Comparison of ENCODE assay signal across 7 cellular contexts in the genomic region with DNA sequence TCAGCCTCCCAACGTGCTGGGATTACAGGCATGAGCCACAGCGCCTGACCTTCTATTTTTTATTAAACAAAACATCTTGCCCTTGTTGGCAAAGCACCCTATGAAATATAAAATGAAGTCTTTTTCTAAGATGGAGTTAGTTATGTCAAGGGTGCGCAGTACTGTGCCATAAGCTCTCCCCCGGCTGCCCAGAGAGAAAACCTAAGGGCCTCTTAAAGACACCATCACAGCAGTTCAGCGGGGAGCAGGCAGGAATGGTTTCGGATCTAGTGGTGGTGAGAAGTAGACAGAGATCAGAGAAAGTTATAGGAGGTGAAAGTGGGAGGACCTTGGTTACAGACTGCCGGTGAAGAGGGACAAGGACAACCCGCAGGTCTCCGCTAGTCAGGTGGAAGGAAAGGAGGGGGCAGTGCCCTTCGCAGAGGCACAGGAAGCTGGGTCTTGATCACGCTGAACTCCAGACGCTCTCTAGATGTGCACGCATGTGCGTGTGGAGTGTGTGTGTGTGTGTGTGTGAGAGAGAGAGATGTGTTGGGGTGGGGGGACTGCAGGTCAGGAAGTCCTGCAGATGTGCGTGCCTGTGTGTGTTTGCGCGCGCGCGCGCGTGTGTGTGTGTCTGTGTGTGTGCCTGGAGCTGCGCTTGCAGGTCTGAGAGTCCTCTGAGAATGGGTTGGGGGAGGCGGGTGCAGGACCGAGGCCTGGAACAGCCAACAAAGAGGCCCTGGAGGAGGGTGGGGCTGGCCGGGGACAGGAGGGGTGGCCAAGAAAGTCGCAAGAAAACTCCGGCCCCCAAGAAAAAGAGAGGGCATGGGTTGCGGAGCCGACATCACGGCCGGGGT.
DNase-seq lines count a peak whose midpoint lies in the region; ATAC-seq lines count a peak whose summit lies in the region.

No MANE protein-coding gene starts in this region.

- peak; percentile 35 for ATAC-seq in GM18511 (IDR thresholded peaks at IDR 0.05; ENCODE audit: unreplicated experiment)

- peak; percentile 12 for DNase-seq in NCI-H1417 treated with DMSO at 0.1 percent for 48 hours (lab: John Stamatoyannopoulos, UW)
- peak; percentile 51 for DNase-seq in activated CD4-positive, alpha-beta T cell treated with anti-CD3 and anti-CD28 coated beads for 1 hour
- peak; percentile 46 for DNase-seq in dedifferentiated amniotic fluid mesenchymal stem cell (ENCODE audit: extremely low spot score)
- DNase-seq in medulla oblongata (ENCODE audit: extremely low spot score) = peak; percentile 50
- peak; percentile 22 for DNase-seq in stimulated activated CD8-positive, alpha-beta memory T cell treated with anti-CD3 and anti-CD28 coated beads, Interleukin-15, amount 100 ng/mL, for 24 hours (ENCODE audit: low read depth)
- DNase-seq in midbrain (lab: John Stamatoyannopoulos, UW) = no peak
